26 cellular contexts compared by ENCODE assay signal in the genomic region with DNA sequence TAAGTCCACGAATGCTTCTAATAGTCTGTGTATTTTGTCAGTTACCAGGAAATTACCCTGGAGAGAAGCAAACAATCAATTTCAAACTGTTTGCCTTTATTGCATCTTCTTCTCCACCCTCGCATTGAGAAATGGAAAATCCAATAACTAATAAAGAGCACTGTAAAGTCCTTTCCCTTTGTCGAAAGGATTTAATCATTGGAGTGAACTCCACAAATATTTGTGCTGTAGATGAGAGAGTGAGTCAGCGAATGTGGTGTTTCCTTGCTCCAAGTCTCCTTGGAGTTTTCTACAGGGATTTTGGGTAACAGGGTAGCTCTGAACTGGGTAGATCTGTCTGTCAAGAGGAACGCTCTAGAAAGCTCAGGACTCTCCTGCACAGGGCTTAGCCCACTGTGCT.
A peak's percentile ranks its signal among the peaks of the same experiment; 100 is the strongest.
DNase-seq lines count a peak whose midpoint lies in the region; ATAC-seq, FAIRE-seq and TF ChIP-seq lines count a peak whose summit lies in the region.
"Had no signal": no experiment of that assay in that cellular context is flagged by ENCODE, and none has a peak within 500 bp of the region (broad histone marks: within the 10 kb centered on the region; RNA-seq: fewer than 3 reads in every experiment).

No MANE protein-coding gene starts in this region.

- intact Hi-C loops in natural killer cell (cut with micrococcal nuclease) = no loop called here
- intact Hi-C loops in CD8-positive, alpha-beta T cell (cut with DNase I, micrococcal nuclease) = no loop called here

- no peaks in the 10 kb centered on the region for H3K9me3 ChIP-seq in astrocyte (ENCODE audit: insufficient read depth, low read depth, low read length)
- no peaks in the 10 kb centered on the region for H3K9me3 ChIP-seq in CD8-positive, alpha-beta T cell (ENCODE audit: low read length)
- H3K9me3 ChIP-seq: prostate gland, transverse colon had no signal

- H3K79me2 ChIP-seq in astrocyte (ENCODE audit: insufficient read depth, low read length) = no peaks in the 10 kb centered on the region

- H3K4me1 Mint-ChIP-seq in astrocyte (ENCODE audit: low read depth, unreplicated experiment) (no peaks in the 10 kb centered on the region), natural killer cell (no peaks in the 10 kb centered on the region)
- no peaks in the 10 kb centered on the region for H3K4me1 Mint-ChIP-seq in CD8-positive, alpha-beta T cell (ENCODE audit: low read depth)
- H3K4me1 Mint-ChIP-seq: activated T-helper 17 cell treated with anti-CD3 and anti-CD28 coated beads, Interleukin-2, amount 50 U/mL, for 72 hours had no signal

- H3K4me3 ChIP-seq in astrocyte (ENCODE audit: insufficient read depth, low read depth, low read length) = no peak overlapping the region
- H3K4me3 ChIP-seq in foreskin fibroblast (ENCODE audit: low read depth in 1 of 2, low read length in 2 of 2) = no peak overlapping the region
- H3K4me3 ChIP-seq in CD8-positive, alpha-beta T cell (ENCODE audit: low read depth, low read length) = no peak overlapping the region
- H3K4me3 ChIP-seq: BLaER1, lung, prostate gland, transverse colon had no signal

- H4K20me1 ChIP-seq in astrocyte (ENCODE audit: insufficient read depth, low read length) = no peaks in the 10 kb centered on the region
- H4K20me1 ChIP-seq: BLaER1 had no signal

- ATAC-seq in natural killer cell (no peak), GM21717 (IDR thresholded peaks at IDR 0.05; ENCODE audit: unreplicated experiment) (no peak)
- ATAC-seq in CD8-positive, alpha-beta T cell = no peak
- ATAC-seq: activated naive CD4-positive, alpha-beta T cell treated with anti-CD3 and anti-CD28 coated beads, Interleukin-2, amount 50 U/mL, for 72 hours; activated T-helper 17 cell treated with anti-CD3 and anti-CD28 coated beads, Interleukin-2, amount 50 U/mL, for 72 hours had no signal

- peaks cover 2% of the 10 kb centered on the region for H3K4me1 ChIP-seq in astrocyte (ENCODE audit: insufficient read depth, low read length)
- no peaks in the 10 kb centered on the region for H3K4me1 ChIP-seq in CD8-positive, alpha-beta T cell (ENCODE audit: insufficient read depth, low read length)
- H3K4me1 ChIP-seq: prostate gland, transverse colon had no signal

- H3K27me3 ChIP-seq in astrocyte (ENCODE audit: insufficient read depth, low read length) = peaks cover 2% of the 10 kb centered on the region
- H3K27me3 ChIP-seq in CD8-positive, alpha-beta T cell (ENCODE audit: insufficient read depth, low read length) = no peaks in the 10 kb centered on the region
- H3K27me3 ChIP-seq: BLaER1, transverse colon had no signal

- peak; percentile 66 for DNase-seq in AG08395 (ENCODE audit: low spot score)
- DNase-seq in H54 (ENCODE audit: insufficient read length, low spot score) = no peak
- DNase-seq in astrocyte (ENCODE audit: low read depth) = peak; percentile 59
- peak; percentile 7 to 33 for DNase-seq in foreskin fibroblast
- no peak for DNase-seq in natural killer cell
- DNase-seq in CD8-positive, alpha-beta T cell = no peak
- no peak for DNase-seq in SHP77 treated with DMSO at 0.1 percent for 48 hours (lab: John Stamatoyannopoulos, UW)
- DNase-seq: 8988T; activated B cell treated with CpG ODN at 0.5 μM for 24 hours; activated CD4-positive, alpha-beta memory T cell treated with anti-CD3 and anti-CD28 coated beads for 36 hours; activated CD8-positive, alpha-beta memory T cell treated with anti-CD3 and anti-CD28 coated beads, Interleukin-2, amount 50 U/mL, for 48 hours; effector CD8-positive, alpha-beta T cell; erythroblast; kidney; NCI-H1105 treated with DMSO at 0.1 percent for 48 hours; NCI-H2081 treated with DMSO at 0.1 percent for 48 hours; NCI-H774; transverse colon had no signal

- H3K36me3 Mint-ChIP-seq in astrocyte (ENCODE audit: low read depth, unreplicated experiment) (no peaks in the 10 kb centered on the region), natural killer cell (no peaks in the 10 kb centered on the region)
- H3K36me3 Mint-ChIP-seq in CD8-positive, alpha-beta T cell = no peaks in the 10 kb centered on the region
- H3K36me3 Mint-ChIP-seq: activated CD4-positive, alpha-beta memory T cell treated with anti-CD3 and anti-CD28 coated beads for 36 hours; activated naive CD4-positive, alpha-beta T cell treated with anti-CD3 and anti-CD28 coated beads, Interleukin-2, amount 50 U/mL, for 72 hours had no signal

- no peaks in the 10 kb centered on the region for H3K9me3 Mint-ChIP-seq in astrocyte (ENCODE audit: unreplicated experiment)
- H3K9me3 Mint-ChIP-seq in natural killer cell = peaks cover 0 to 6% of the 10 kb centered on the region in 2 donors
- H3K9me3 Mint-ChIP-seq in CD8-positive, alpha-beta T cell = no peaks in the 10 kb centered on the region
- H3K9me3 Mint-ChIP-seq: activated CD4-positive, alpha-beta memory T cell treated with anti-CD3 and anti-CD28 coated beads for 36 hours; activated T-helper 17 cell treated with anti-CD3 and anti-CD28 coated beads, Interleukin-2, amount 50 U/mL, for 72 hours; T-helper 2 cell treated with Interferon-gamma antibody and Interleukin-4, amounts not matched to agents 5 μg/mL and 100 μg/mL, for 36 hours had no signal

- H3K27me3 Mint-ChIP-seq in astrocyte (ENCODE audit: low read depth, unreplicated experiment) = peaks cover 2% of the 10 kb centered on the region
- H3K27me3 Mint-ChIP-seq in natural killer cell (ENCODE audit: low read depth in 2 of 2) = no peaks in the 10 kb centered on the region
- peaks cover 4% of the 10 kb centered on the region for H3K27me3 Mint-ChIP-seq in CD8-positive, alpha-beta T cell (ENCODE audit: low read depth)

- no peak overlapping the region for H3K9ac ChIP-seq in astrocyte (ENCODE audit: low read length)
- H3K9ac ChIP-seq: BLaER1 had no signal

- no peak overlapping the region for H2AFZ ChIP-seq in astrocyte (ENCODE audit: low read depth, low read length)

- no peak overlapping the region for H3K27ac ChIP-seq in astrocyte (ENCODE audit: low read depth, low read length)
- no peak overlapping the region for H3K27ac ChIP-seq in CD8-positive, alpha-beta T cell (ENCODE audit: low read depth, low read length)
- H3K27ac ChIP-seq: BLaER1, prostate gland had no signal

- CTCF ChIA-PET in CD8-positive, alpha-beta T cell (lab: Charles Lee) = no interaction called here

- no peak for TF ChIP-seq POLR2A in H54 (IDR thresholded peaks at IDR 0.05; ENCODE audit: low read depth, low read length)

- no peaks in the 10 kb centered on the region for H3K36me3 ChIP-seq in astrocyte (ENCODE audit: insufficient read depth, low read length)
- H3K36me3 ChIP-seq in CD8-positive, alpha-beta T cell (ENCODE audit: insufficient read depth, low read length) = no peaks in the 10 kb centered on the region
- H3K36me3 ChIP-seq: BLaER1, prostate gland, transverse colon had no signal

- H3K4me3 Mint-ChIP-seq in astrocyte (ENCODE audit: unreplicated experiment) = no peak overlapping the region
- H3K4me3 Mint-ChIP-seq in natural killer cell = no peak overlapping the region
- H3K4me3 Mint-ChIP-seq in CD8-positive, alpha-beta T cell = no peak overlapping the region
- H3K4me3 Mint-ChIP-seq: activated B cell treated with CpG ODN at 0.5 μM for 24 hours; activated CD4-positive, alpha-beta memory T cell treated with anti-CD3 and anti-CD28 coated beads for 36 hours; activated T-helper 17 cell treated with anti-CD3 and anti-CD28 coated beads, Interleukin-2, amount 50 U/mL, for 72 hours; T-helper 2 cell treated with Interferon-gamma antibody and Interleukin-4, amounts not matched to agents 5 μg/mL and 100 μg/mL, for 36 hours had no signal

- FAIRE-seq in H54 (lab: Jason Lieb, UNC) (peak; percentile 27), astrocyte (lab: Jason Lieb, UNC) (no peak)
- FAIRE-seq: GM19239, kidney had no signal

- no peak overlapping the region for H3K27ac Mint-ChIP-seq in astrocyte (ENCODE audit: unreplicated experiment)
- no peak overlapping the region for H3K27ac Mint-ChIP-seq in natural killer cell
- H3K27ac Mint-ChIP-seq in CD8-positive, alpha-beta T cell = no peak overlapping the region
- H3K27ac Mint-ChIP-seq: activated B cell treated with CpG ODN at 0.5 μM for 24 hours; activated CD4-positive, alpha-beta memory T cell treated with anti-CD3 and anti-CD28 coated beads for 36 hours; activated naive CD4-positive, alpha-beta T cell treated with anti-CD3 and anti-CD28 coated beads, Interleukin-2, amount 50 U/mL, for 72 hours; activated T-helper 17 cell treated with anti-CD3 and anti-CD28 coated beads, Interleukin-2, amount 50 U/mL, for 72 hours; T-helper 2 cell treated with Interferon-gamma antibody and Interleukin-4, amounts not matched to agents 5 μg/mL and 100 μg/mL, for 36 hours had no signal

- POLR2A ChIA-PET in CD8-positive, alpha-beta T cell (lab: Charles Lee) = no interaction called here

- no peak overlapping the region for H3K4me2 ChIP-seq in astrocyte (ENCODE audit: low read length)
- H3K4me2 ChIP-seq: BLaER1 had no signal

- TF ChIP-seq CTCF in astrocyte (IDR thresholded peaks at IDR 0.05; ENCODE audit: insufficient read depth, low read depth, low read length) = no peak
- no peak for TF ChIP-seq CTCF in foreskin fibroblast (IDR thresholded peaks at IDR 0.05; ENCODE audit: low read depth, low read length)
- TF ChIP-seq CTCF in natural killer cell (IDR thresholded peaks at IDR 0.05) = no peak
- no peak for TF ChIP-seq CTCF in CD8-positive, alpha-beta T cell (IDR thresholded peaks at IDR 0.05)

Comparison
In these comparisons a context has a peak if more than half of its experiments do, and no peak if none do; other contexts are left out.
1. DNase-seq: peak in AG08395 (single experiment), astrocyte (single experiment) and foreskin fibroblast (2 of 2); none in H54 (single experiment), natural killer cell (single experiment), CD8-positive, alpha-beta T cell (0 of 7) and SHP77 treated with DMSO at 0.1 percent for 48 hours (single experiment).